ENCODE assay signal across 20 cellular contexts in genomic region chr9:128575921-128576320, GRCh38. TPM values are rescaled to one million over a fixed set of nuclear protein-coding genes. Genes with fewer than 3 reads are reported as not detected.
DNase-seq lines count a peak whose midpoint lies in the region; ATAC-seq and TF ChIP-seq lines count a peak whose summit lies in the region.
"Had no signal": no experiment of that assay in that cellular context is flagged by ENCODE, and none has a peak within 500 bp of the region (broad histone marks: within the 10 kb centered on the region; RNA-seq: fewer than 3 reads in every experiment).

No MANE protein-coding gene starts in this region.

- no peak for ATAC-seq in lower lobe of right lung
- ATAC-seq: WTC11 had no signal

- H3K4me3 Mint-ChIP-seq in activated CD4-positive, alpha-beta T cell treated with anti-CD3 and anti-CD28 coated beads, Interleukin-2, amount 10 ng/mL, durations not matched to agents 7 days and 5 days, result no peak overlapping the region
- no peak overlapping the region for H3K4me3 Mint-ChIP-seq in brain
- H3K4me3 Mint-ChIP-seq: activated CD4-positive, alpha-beta memory T cell treated with anti-CD3 and anti-CD28 coated beads, Interleukin-2, amount 10 ng/mL, durations not matched to agents 7 days and 5 days; nephron; WTC11 had no signal

- no peak for TF ChIP-seq CTCF in brain (conservative IDR thresholded peaks at IDR 0.05)
- no peak for TF ChIP-seq CTCF in lower lobe of right lung (IDR thresholded peaks at IDR 0.05)
- no peak for TF ChIP-seq CTCF in transverse colon (IDR thresholded peaks at IDR 0.05)
- no peak for TF ChIP-seq CTCF in prostate gland (IDR thresholded peaks at IDR 0.05)

- in situ Hi-C loops in transverse colon (cut with MboI; ENCODE audit: low pct_ligation_motif_present in 1 of 4, low pct_unique_long_range_greater_than_20kb in 1 of 4, low sequenced_read_pairs in 3 of 4), result no loop called here

- peaks cover 66% of the 10 kb centered on the region for H3K36me3 Mint-ChIP-seq in activated CD4-positive, alpha-beta T cell treated with anti-CD3 and anti-CD28 coated beads, Interleukin-2, amount 10 ng/mL, durations not matched to agents 7 days and 5 days (ENCODE audit: low read depth)
- peaks cover 87% of the 10 kb centered on the region for H3K36me3 Mint-ChIP-seq in brain

- no peak for TF ChIP-seq EP300 in transverse colon (IDR thresholded peaks at IDR 0.05; ENCODE audit: low read depth)

- TF ChIP-seq POLR2A in transverse colon (IDR thresholded peaks at IDR 0.05) (no peak), prostate gland (IDR thresholded peaks at IDR 0.05) (no peak)

- no peaks in the 10 kb centered on the region for H3K9me3 Mint-ChIP-seq in activated CD4-positive, alpha-beta T cell treated with anti-CD3 and anti-CD28 coated beads, Interleukin-2, amount 10 ng/mL, durations not matched to agents 7 days and 5 days
- no peaks in the 10 kb centered on the region for H3K9me3 Mint-ChIP-seq in brain
- H3K9me3 Mint-ChIP-seq: activated CD4-positive, alpha-beta memory T cell treated with anti-CD3 and anti-CD28 coated beads, Interleukin-2, amount 10 ng/mL, durations not matched to agents 7 days and 5 days; nephron; WTC11 had no signal

- H3K4me3 ChIP-seq in lower lobe of right lung (no peak overlapping the region), transverse colon (no peak overlapping the region), prostate gland (no peak overlapping the region)

- H3K27me3 ChIP-seq in lower lobe of right lung (ENCODE audit: low read depth) (no peaks in the 10 kb centered on the region), transverse colon (no peaks in the 10 kb centered on the region), prostate gland (replicated peaks; ENCODE audit: insufficient read depth) (no peaks in the 10 kb centered on the region)

- 83% methylated on average over 2 of the region's 2 CpGs for WGBS in transverse colon (ENCODE audit: low coverage in 1 of 2), 2 donors
- WGBS in prostate gland, result 91% methylated on average over 2 of the region's 2 CpGs

- H3K27ac ChIP-seq in lower lobe of right lung (peak overlapping the region; percentile 14), transverse colon (peak overlapping the region; percentile 15 to 71 (median 50)), prostate gland (peak overlapping the region in 1 of 2 donors; percentile 29)
- H3K27ac ChIP-seq: 22Rv1 had no signal

- peak overlapping the region; percentile 41 for H3K27ac Mint-ChIP-seq in activated CD4-positive, alpha-beta T cell treated with anti-CD3 and anti-CD28 coated beads, Interleukin-2, amount 10 ng/mL, durations not matched to agents 7 days and 5 days
- H3K27ac Mint-ChIP-seq in brain, result peak overlapping the region in 4 of 5 experiments; percentile 36 to 91 (median 79)
- H3K27ac Mint-ChIP-seq: WTC11 had no signal

- H3K9me3 ChIP-seq in lower lobe of right lung, result no peaks in the 10 kb centered on the region
- no peaks in the 10 kb centered on the region for H3K9me3 ChIP-seq in transverse colon
- H3K9me3 ChIP-seq in prostate gland, result no peaks in the 10 kb centered on the region

- H3K36me3 ChIP-seq in lower lobe of right lung (peaks cover 95% of the 10 kb centered on the region), transverse colon (peaks cover 0 to 64% (median 28%) of the 10 kb centered on the region in 4 donors), prostate gland (peaks cover 9 to 12% of the 10 kb centered on the region in 2 donors)

- no peak for DNase-seq in activated CD4-positive, alpha-beta T cell treated with anti-CD3 and anti-CD28 coated beads, Interleukin-2, amount 10 ng/mL, durations not matched to agents 7 days and 5 days
- no peak for DNase-seq in activated CD4-positive, alpha-beta T cell treated with anti-CD3 and anti-CD28 coated beads, Interleukin-2, amount 50 U/mL, for 1 hour
- DNase-seq in lower lobe of right lung (no peak), transverse colon (no peak), SKM-1 treated with dmso at 0.1 percent for 144 hours (lab: John Stamatoyannopoulos, UW; ENCODE audit: unreplicated experiment) (no peak), kidney tubule cell (ENCODE audit: low spot score) (no peak), prostate gland (ENCODE audit: low spot score) (no peak)
- DNase-seq: activated CD4-positive, alpha-beta memory T cell treated with anti-CD3 and anti-CD28 coated beads, Interleukin-2, amount 10 ng/mL, durations not matched to agents 7 days and 5 days; activated gamma-delta T cell; effector CD4-positive, alpha-beta T cell; GOT3; Kasumi-1; NCI-H1930; NCI-H226; NCI-H774; T-helper 9 cell had no signal

- peaks cover 13% of the 10 kb centered on the region for H3K4me1 ChIP-seq in lower lobe of right lung
- H3K4me1 ChIP-seq in transverse colon, result peaks cover 0 to 21% (median 10%) of the 10 kb centered on the region in 4 donors
- H3K4me1 ChIP-seq in prostate gland (replicated peaks), result no peaks in the 10 kb centered on the region

- peaks cover 12% of the 10 kb centered on the region for H3K4me1 Mint-ChIP-seq in activated CD4-positive, alpha-beta T cell treated with anti-CD3 and anti-CD28 coated beads, Interleukin-2, amount 10 ng/mL, durations not matched to agents 7 days and 5 days
- H3K4me1 Mint-ChIP-seq in brain, result peaks cover 7% of the 10 kb centered on the region
- H3K4me1 Mint-ChIP-seq: nephron, WTC11 had no signal

- H3K27me3 Mint-ChIP-seq in activated CD4-positive, alpha-beta T cell treated with anti-CD3 and anti-CD28 coated beads, Interleukin-2, amount 10 ng/mL, durations not matched to agents 7 days and 5 days, result no peaks in the 10 kb centered on the region
- no peaks in the 10 kb centered on the region for H3K27me3 Mint-ChIP-seq in brain
- H3K27me3 Mint-ChIP-seq: activated CD4-positive, alpha-beta memory T cell treated with anti-CD3 and anti-CD28 coated beads, Interleukin-2, amount 10 ng/mL, durations not matched to agents 7 days and 5 days had no signal

- POLR2A ChIA-PET in activated CD4-positive, alpha-beta T cell treated with anti-CD3 and anti-CD28 coated beads, Interleukin-2, amount 10 ng/mL, durations not matched to agents 7 days and 5 days (lab: Charles Lee), result no interaction called here

- intact Hi-C loops in lower lobe of right lung (cut with DNase I) (no loop called here), transverse colon (cut with DNase I; ENCODE audit: low total_unique reads) (no loop called here), prostate gland (cut with DNase I) (no loop called here)

- CTCF ChIA-PET in activated CD4-positive, alpha-beta T cell treated with anti-CD3 and anti-CD28 coated beads, Interleukin-2, amount 10 ng/mL, durations not matched to agents 7 days and 5 days (lab: Charles Lee), result interaction anchor here (0.6 to 1.2 kb wide), 2 partner anchors 18 to 71 kb away, joined by 3 to 4 read pairs; no protein-coding TSS in a partner anchor

RNA-seq across cellular contexts. Expression of gene SPTAN1, which starts 23.5 kb away (rescaled TPM):
- total RNA-seq in activated CD4-positive, alpha-beta T cell treated with anti-CD3 and anti-CD28 coated beads, Interleukin-2, amount 10 ng/mL, durations not matched to agents 7 days and 5 days, result 100 to 1,000 TPM; 338 to 383 TPM
- polyA plus RNA-seq in brain (ENCODE audit: insufficient read depth, low read depth, low replicate concordance), result 822 TPM
- 305 TPM for total RNA-seq in lower lobe of right lung
- 100 to 1,000 TPM; 234 to 464 (median 328) TPM for total RNA-seq in transverse colon
- total RNA-seq in prostate gland, result 100 to 1,000 TPM; 130 to 472 TPM
